1 cellular context compared by ENCODE assay signal in genomic region chr5:53607896-53608295, GRCh38.
TF ChIP-seq lines count a peak whose summit lies in the region.

No MANE protein-coding gene starts in this region.

TF ChIP-seq in IMR-90, 13 proteins besides CTCF, POLR2A, EP300 and RAD21 (continued from another document):
- TF ChIP-seq USF2 (IDR thresholded peaks at IDR 0.05; ENCODE audit: low read depth, low read length) (no peak), MXI1 (IDR thresholded peaks at IDR 0.05; ENCODE audit: borderline replicate concordance, low read depth, low read length) (no peak), MAFK (IDR thresholded peaks at IDR 0.05; ENCODE audit: low read depth, low read length) (no peak)
